ENCODE assay signal across 7 cellular contexts in genomic region chr2:1591978-1592907, GRCh38.
DNase-seq lines count a peak whose midpoint lies in the region; ATAC-seq and TF ChIP-seq lines count a peak whose summit lies in the region.

No MANE protein-coding gene starts in this region.

- ATAC-seq in right lobe of liver = peak; percentile 70 to 75 (median 73)

- DNase-seq in NCI-H226 (peak; percentile 78), ecto neural progenitor cell (ENCODE audit: low spot score) (peak; percentile 84), right lobe of liver (peak; percentile 58 to 70 (median 61)), type B pancreatic cell (ENCODE audit: extremely low spot score, unreplicated experiment) (no peak), DMS114 treated with DMSO at 0.1 percent for 48 hours (lab: John Stamatoyannopoulos, UW; ENCODE audit: unreplicated experiment) (no peak), MM.1S (no peak)
- DNase-seq in activated T-cell treated with anti-CD3 and anti-CD28 coated beads, Interleukin-2, amount 50 U/mL, for 1 hour = no peak

- H3K27me3 Mint-ChIP-seq in type B pancreatic cell = peaks cover 12% of the 10 kb centered on the region

- H3K36me3 Mint-ChIP-seq in type B pancreatic cell = no peaks in the 10 kb centered on the region

- H3K27ac Mint-ChIP-seq in type B pancreatic cell = no peak overlapping the region

- H2AFZ ChIP-seq in MM.1S (ENCODE audit: low read length) = no peak overlapping the region

- no peaks in the 10 kb centered on the region for H3K4me1 ChIP-seq in right lobe of liver
- H3K4me1 ChIP-seq in MM.1S (ENCODE audit: low read length) = no peaks in the 10 kb centered on the region

- H3F3A ChIP-seq in MM.1S (ENCODE audit: insufficient read depth, low read length) = no peaks in the 10 kb centered on the region

- intact Hi-C loops in right lobe of liver (cut with DNase I) = no loop called here

- WGBS in right lobe of liver (ENCODE audit: insufficient coverage, low coverage, low lambda C conversion rate, missing lambda C conversion rate) = 16% methylated on average over 17 of the region's 28 CpGs

- no peaks in the 10 kb centered on the region for H3K9me2 ChIP-seq in MM.1S (replicated peaks; ENCODE audit: insufficient read depth, low read length)

- no peak overlapping the region for H3K9ac ChIP-seq in MM.1S (ENCODE audit: low read length)

- H4K20me1 ChIP-seq in MM.1S (ENCODE audit: insufficient read depth, low read length) = no peaks in the 10 kb centered on the region

- no peak for TF ChIP-seq POLR2A in right lobe of liver (IDR thresholded peaks at IDR 0.05)

- no peaks in the 10 kb centered on the region for H3K79me2 ChIP-seq in MM.1S (ENCODE audit: low read length)

- H3K27me3 ChIP-seq in right lobe of liver (no peaks in the 10 kb centered on the region), MM.1S (replicated peaks; ENCODE audit: insufficient read depth, low read length) (no peaks in the 10 kb centered on the region)

- no peaks in the 10 kb centered on the region for H3K9me3 Mint-ChIP-seq in type B pancreatic cell

- H3K4me3 Mint-ChIP-seq in type B pancreatic cell = no peak overlapping the region

- H3K4me3 ChIP-seq in right lobe of liver (no peak overlapping the region), MM.1S (ENCODE audit: low read length) (no peak overlapping the region)

- no peaks in the 10 kb centered on the region for H3K9me3 ChIP-seq in right lobe of liver
- H3K9me3 ChIP-seq in MM.1S (replicated peaks; ENCODE audit: insufficient read depth, low read length) = no peaks in the 10 kb centered on the region

- H3K4me2 ChIP-seq in MM.1S (ENCODE audit: low read depth, low read length) = no peak overlapping the region

- peak overlapping the region in 2 of 3 donors; percentile 1 to 38 for H3K27ac ChIP-seq in right lobe of liver
- no peak overlapping the region for H3K27ac ChIP-seq in MM.1S (ENCODE audit: low read length)

- TF ChIP-seq CTCF in right lobe of liver (IDR thresholded peaks at IDR 0.05) (peak; percentile 35 to 43 (median 38)), type B pancreatic cell (conservative IDR thresholded peaks at IDR 0.05) (peak; percentile 71), MM.1S (IDR thresholded peaks at IDR 0.05; ENCODE audit: low read length) (no peak)

- H3K4me1 Mint-ChIP-seq in type B pancreatic cell (ENCODE audit: unreplicated experiment) = peaks cover 22% of the 10 kb centered on the region

- H3K36me3 ChIP-seq in right lobe of liver = no peaks in the 10 kb centered on the region
- no peaks in the 10 kb centered on the region for H3K36me3 ChIP-seq in MM.1S (replicated peaks; ENCODE audit: insufficient read depth, low read length)

Comparison
In these comparisons a context has a peak if more than half of its experiments do, and no peak if none do; other contexts are left out.
1. DNase-seq: peak in NCI-H226 (single experiment), ecto neural progenitor cell (single experiment) and right lobe of liver (3 of 3); none in type B pancreatic cell (single experiment), activated T-cell treated with anti-CD3 and anti-CD28 coated beads, Interleukin-2, amount 50 U/mL, for 1 hour (single experiment), DMS114 treated with DMSO at 0.1 percent for 48 hours (single experiment) and MM.1S (single experiment).